Comparison of ENCODE assay signal across 1 cellular context in the genomic region with DNA sequence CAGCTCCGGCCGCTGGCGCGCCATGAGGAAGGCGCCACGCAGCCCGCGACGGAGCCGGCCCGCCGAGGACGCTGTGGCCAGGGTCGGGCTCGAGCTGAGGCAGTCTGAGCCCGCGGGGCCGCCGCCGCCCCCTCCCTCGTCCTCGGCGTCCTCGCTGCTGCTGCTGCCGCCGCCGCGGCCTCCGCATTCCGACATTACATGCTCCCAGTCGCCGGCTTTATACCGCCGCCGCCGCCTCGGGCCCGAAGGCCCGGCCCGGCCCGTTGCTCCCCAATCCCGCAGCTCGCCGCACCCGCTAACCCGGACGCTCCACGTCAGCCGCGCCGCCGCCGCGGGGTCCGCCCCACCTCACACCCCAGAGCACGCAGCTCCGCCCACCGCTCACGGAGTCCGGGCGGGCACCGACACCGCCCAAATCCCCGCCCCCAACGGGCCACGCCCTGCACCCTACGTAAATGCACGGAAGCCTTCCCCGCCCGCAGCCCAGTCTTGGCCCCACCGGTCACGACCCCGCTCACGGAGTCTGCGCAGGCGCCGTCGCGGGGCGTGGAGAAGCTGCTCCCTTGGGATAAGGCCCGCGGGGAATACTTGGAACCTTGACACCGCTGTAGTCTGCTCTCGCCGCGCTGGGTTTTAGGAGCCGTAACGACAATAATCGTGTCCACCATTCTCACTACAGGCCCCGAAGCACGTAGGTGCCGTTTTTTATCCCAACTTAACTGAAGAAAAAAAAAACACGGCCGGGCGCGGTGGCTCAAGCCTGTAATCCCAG.
TF ChIP-seq lines count a peak whose summit lies in the region.

A gene with protein sequence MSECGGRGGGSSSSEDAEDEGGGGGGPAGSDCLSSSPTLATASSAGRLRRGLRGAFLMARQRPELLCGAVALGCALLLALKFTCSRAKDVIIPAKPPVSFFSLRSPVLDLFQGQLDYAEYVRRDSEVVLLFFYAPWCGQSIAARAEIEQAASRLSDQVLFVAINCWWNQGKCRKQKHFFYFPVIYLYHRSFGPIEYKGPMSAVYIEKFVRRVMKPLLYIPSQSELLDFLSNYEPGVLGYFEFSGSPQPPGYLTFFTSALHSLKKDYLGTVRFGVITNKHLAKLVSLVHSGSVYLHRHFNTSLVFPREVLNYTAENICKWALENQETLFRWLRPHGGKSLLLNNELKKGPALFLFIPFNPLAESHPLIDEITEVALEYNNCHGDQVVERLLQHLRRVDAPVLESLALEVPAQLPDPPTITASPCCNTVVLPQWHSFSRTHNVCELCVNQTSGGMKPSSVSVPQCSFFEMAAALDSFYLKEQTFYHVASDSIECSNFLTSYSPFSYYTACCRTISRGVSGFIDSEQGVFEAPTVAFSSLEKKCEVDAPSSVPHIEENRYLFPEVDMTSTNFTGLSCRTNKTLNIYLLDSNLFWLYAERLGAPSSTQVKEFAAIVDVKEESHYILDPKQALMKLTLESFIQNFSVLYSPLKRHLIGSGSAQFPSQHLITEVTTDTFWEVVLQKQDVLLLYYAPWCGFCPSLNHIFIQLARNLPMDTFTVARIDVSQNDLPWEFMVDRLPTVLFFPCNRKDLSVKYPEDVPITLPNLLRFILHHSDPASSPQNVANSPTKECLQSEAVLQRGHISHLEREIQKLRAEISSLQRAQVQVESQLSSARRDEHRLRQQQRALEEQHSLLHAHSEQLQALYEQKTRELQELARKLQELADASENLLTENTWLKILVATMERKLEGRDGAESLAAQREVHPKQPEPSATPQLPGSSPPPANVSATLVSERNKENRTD (minus strand): TSS at position 322 of the 772 bp plus-strand sequence. CDS start 127 bp downstream, at position 195.

TF ChIP-seq in SK-N-SH treated with all-trans-retinoic acid at 6 μM for 48 hours, 23 proteins besides CTCF, POLR2A, EP300 and RAD21 (continued from another document):
- TF ChIP-seq, protein P1, sequence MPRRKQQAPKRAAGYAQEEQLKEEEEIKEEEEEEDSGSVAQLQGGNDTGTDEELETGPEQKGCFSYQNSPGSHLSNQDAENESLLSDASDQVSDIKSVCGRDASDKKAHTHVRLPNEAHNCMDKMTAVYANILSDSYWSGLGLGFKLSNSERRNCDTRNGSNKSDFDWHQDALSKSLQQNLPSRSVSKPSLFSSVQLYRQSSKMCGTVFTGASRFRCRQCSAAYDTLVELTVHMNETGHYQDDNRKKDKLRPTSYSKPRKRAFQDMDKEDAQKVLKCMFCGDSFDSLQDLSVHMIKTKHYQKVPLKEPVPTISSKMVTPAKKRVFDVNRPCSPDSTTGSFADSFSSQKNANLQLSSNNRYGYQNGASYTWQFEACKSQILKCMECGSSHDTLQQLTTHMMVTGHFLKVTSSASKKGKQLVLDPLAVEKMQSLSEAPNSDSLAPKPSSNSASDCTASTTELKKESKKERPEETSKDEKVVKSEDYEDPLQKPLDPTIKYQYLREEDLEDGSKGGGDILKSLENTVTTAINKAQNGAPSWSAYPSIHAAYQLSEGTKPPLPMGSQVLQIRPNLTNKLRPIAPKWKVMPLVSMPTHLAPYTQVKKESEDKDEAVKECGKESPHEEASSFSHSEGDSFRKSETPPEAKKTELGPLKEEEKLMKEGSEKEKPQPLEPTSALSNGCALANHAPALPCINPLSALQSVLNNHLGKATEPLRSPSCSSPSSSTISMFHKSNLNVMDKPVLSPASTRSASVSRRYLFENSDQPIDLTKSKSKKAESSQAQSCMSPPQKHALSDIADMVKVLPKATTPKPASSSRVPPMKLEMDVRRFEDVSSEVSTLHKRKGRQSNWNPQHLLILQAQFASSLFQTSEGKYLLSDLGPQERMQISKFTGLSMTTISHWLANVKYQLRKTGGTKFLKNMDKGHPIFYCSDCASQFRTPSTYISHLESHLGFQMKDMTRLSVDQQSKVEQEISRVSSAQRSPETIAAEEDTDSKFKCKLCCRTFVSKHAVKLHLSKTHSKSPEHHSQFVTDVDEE (CRISPR knock-in tag; IDR thresholded peaks at IDR 0.05) = no peak
